8 cellular contexts compared by ENCODE assay signal in the genomic region with DNA sequence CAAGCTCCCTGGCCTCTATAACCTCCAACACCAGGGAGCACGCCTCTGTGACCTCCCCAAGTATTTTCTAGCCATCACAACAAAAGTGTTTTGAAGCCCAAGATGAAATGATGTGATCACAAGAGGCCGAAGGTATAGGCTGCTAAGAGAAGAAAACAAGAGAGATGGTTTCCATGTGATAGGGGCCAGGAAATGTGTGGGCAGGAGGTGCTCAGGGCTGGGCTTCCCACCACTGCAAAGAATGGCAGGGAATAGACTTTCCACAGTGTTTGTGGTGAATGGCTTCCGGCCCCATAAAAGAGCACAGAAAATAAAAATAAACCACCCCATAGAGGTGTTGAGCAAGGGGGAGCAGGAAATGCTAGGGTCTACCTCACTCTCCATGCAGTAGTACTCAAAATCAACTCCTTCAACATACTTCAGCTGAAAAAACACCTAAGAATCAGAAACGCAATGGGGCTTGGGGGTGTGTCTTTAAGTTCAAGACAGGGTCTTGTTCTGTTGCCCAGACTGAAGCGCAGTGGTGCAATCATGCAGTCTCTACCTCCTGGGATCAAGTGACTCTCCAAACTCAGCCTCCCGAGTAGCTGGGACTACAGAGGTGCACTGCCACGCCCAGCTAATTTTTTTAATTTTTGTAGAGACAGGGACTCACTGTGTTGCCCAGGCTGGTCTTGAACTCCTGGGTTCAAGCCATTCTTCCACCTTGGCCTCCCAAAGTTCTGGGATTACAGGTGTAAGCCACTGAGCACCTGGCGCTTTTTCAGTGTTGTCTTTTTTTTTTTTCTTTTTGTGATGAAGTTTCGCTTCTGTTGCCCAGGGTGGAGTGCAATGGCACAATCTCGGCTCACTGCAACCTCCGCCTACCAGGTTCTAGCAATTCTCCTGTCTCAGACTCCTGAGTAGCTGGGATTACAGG. TPM values are rescaled to one million over a fixed set of nuclear protein-coding genes. Genes with fewer than 3 reads are reported as not detected.
DNase-seq lines count a peak whose midpoint lies in the region; ATAC-seq, FAIRE-seq and TF ChIP-seq lines count a peak whose summit lies in the region.

No MANE protein-coding gene starts in this region.

- TF ChIP-seq CTCF in astrocyte (IDR thresholded peaks at IDR 0.05; ENCODE audit: insufficient read depth, low read depth, low read length) (no peak), spleen (IDR thresholded peaks at IDR 0.05 in 8 of 11, conservative IDR thresholded peaks at IDR 0.05 in 3 of 11) (peak in 1 of 11 experiments; percentile 18), tibial nerve (IDR thresholded peaks at IDR 0.05) (no peak)

- no peaks in the 10 kb centered on the region for H3K27me3 Mint-ChIP-seq in astrocyte (ENCODE audit: low read depth, unreplicated experiment)

- TF ChIP-seq POLR2A in spleen (IDR thresholded peaks at IDR 0.05): no peak
- TF ChIP-seq POLR2A in tibial nerve (IDR thresholded peaks at IDR 0.05): no peak

- H3K4me3 ChIP-seq in astrocyte (ENCODE audit: insufficient read depth, low read depth, low read length): no peak overlapping the region
- peak overlapping the region in 2 of 8 donors; percentile 0 to 2 for H3K4me3 ChIP-seq in spleen
- H3K4me3 ChIP-seq in tibial nerve: no peak overlapping the region

- peaks cover 9% of the 10 kb centered on the region for H3K36me3 Mint-ChIP-seq in astrocyte (ENCODE audit: low read depth, unreplicated experiment)

- H3K79me2 ChIP-seq in astrocyte (ENCODE audit: insufficient read depth, low read length): peaks cover 20% of the 10 kb centered on the region

- peaks cover 18% of the 10 kb centered on the region for H4K20me1 ChIP-seq in astrocyte (ENCODE audit: insufficient read depth, low read length)

- DNase-seq in T-helper 2 cell (peak in 4 of 5 experiments; percentile 52 to 96 (median 84)), astrocyte (ENCODE audit: low read depth) (peak; percentile 20), spleen (no peak), NCI-H146 treated with DMSO at 0.1 percent for 48 hours (lab: John Stamatoyannopoulos, UW; ENCODE audit: unreplicated experiment) (no peak), NCI-H524 (lab: John Stamatoyannopoulos, UW) (no peak), tibial nerve (ENCODE audit: low spot score in 2 of 2) (no peak)

- no peak overlapping the region for H3K27ac ChIP-seq in astrocyte (ENCODE audit: low read depth, low read length)
- H3K27ac ChIP-seq in spleen: peak overlapping the region; percentile 59 to 96 (median 88)
- H3K27ac ChIP-seq in tibial nerve: peak overlapping the region in 2 of 4 donors; percentile 15 to 63

- H3K4me1 ChIP-seq in astrocyte (ENCODE audit: insufficient read depth, low read length) (peaks cover 15% of the 10 kb centered on the region), spleen (peaks cover 53 to 100% (median 97%) of the 10 kb centered on the region in 6 donors), tibial nerve (peaks cover 0 to 49% (median 20%) of the 10 kb centered on the region in 4 donors)

- ATAC-seq in GM18511 (IDR thresholded peaks at IDR 0.05; ENCODE audit: unreplicated experiment): peak; percentile 28
- ATAC-seq in HG03469 (IDR thresholded peaks at IDR 0.05; ENCODE audit: unreplicated experiment): no peak

- peak overlapping the region; percentile 11 for H3K4me2 ChIP-seq in astrocyte (ENCODE audit: low read length)

- H3K4me3 Mint-ChIP-seq in astrocyte (ENCODE audit: unreplicated experiment): peak overlapping the region; percentile 41

- no peak overlapping the region for H3K9ac ChIP-seq in astrocyte (ENCODE audit: low read length)

- peak overlapping the region; percentile 43 for H3K27ac Mint-ChIP-seq in astrocyte (ENCODE audit: unreplicated experiment)

- no peak overlapping the region for H2AFZ ChIP-seq in astrocyte (ENCODE audit: low read depth, low read length)

- no peak for TF ChIP-seq EP300 in tibial nerve (IDR thresholded peaks at IDR 0.05)

- 40 to 51% (median 44%) methylated on average over 11 of the region's 11 CpGs for WGBS in spleen, 5 donors
- 69 to 71% methylated on average over 11 of the region's 11 CpGs for WGBS in tibial nerve, 2 donors

- no peaks in the 10 kb centered on the region for H3K27me3 ChIP-seq in astrocyte (ENCODE audit: insufficient read depth, low read length)
- H3K27me3 ChIP-seq in spleen (replicated peaks in 1 of 7): no peaks in the 10 kb centered on the region
- no peaks in the 10 kb centered on the region for H3K27me3 ChIP-seq in tibial nerve

- intact Hi-C loops in spleen (cut with DNase I; ENCODE audit: low total_unique reads): no loop called here

- FAIRE-seq in astrocyte (lab: Jason Lieb, UNC): no peak

- H3K9me3 ChIP-seq in astrocyte (ENCODE audit: insufficient read depth, low read depth, low read length): no peaks in the 10 kb centered on the region
- H3K9me3 ChIP-seq in spleen: no peaks in the 10 kb centered on the region
- no peaks in the 10 kb centered on the region for H3K9me3 ChIP-seq in tibial nerve

- peaks cover 39% of the 10 kb centered on the region for H3K4me1 Mint-ChIP-seq in astrocyte (ENCODE audit: low read depth, unreplicated experiment)

- peaks cover 19% of the 10 kb centered on the region for H3K36me3 ChIP-seq in astrocyte (ENCODE audit: insufficient read depth, low read length)
- H3K36me3 ChIP-seq in spleen: peaks cover 0 to 33% (median 13%) of the 10 kb centered on the region in 6 donors
- H3K36me3 ChIP-seq in tibial nerve: peaks cover 0 to 19% (median 3%) of the 10 kb centered on the region in 3 donors

- H3K9me3 Mint-ChIP-seq in astrocyte (ENCODE audit: unreplicated experiment): no peaks in the 10 kb centered on the region

RNA-seq across cellular contexts. Expression of a gene that starts 27.1 kb away (rescaled TPM):
- total RNA-seq in astrocyte (302 and 319 TPM in 2 replicates), spleen (100 to 1,000 TPM; 107 to 176 (median 123) TPM), tibial nerve (100 to 1,000 TPM; 128 to 254 (median 198) TPM)
- 100 to 1,000 TPM; 102 to 165 (median 147) TPM for polyA plus RNA-seq in spleen

RNA-seq across cellular contexts. Expression of a gene that starts 36.2 kb away (rescaled TPM):
- total RNA-seq in astrocyte: 46.9 and 52.4 TPM in 2 replicates
- total RNA-seq in spleen: 10 to 100 TPM; 12.0 to 32.8 (median 24.9) TPM
- 1 to 10 TPM; 7.2 to 8.6 (median 7.9) TPM for polyA plus RNA-seq in spleen
- total RNA-seq in tibial nerve: 10 to 100 TPM; 16.1 to 42.4 (median 31.9) TPM

Comparison
In these comparisons a context has a peak if more than half of its experiments do, and no peak if none do; other contexts are left out.
1. DNase-seq: peak in T-helper 2 cell (4 of 5) and astrocyte (single experiment); none in spleen (single experiment), NCI-H146 treated with DMSO at 0.1 percent for 48 hours (single experiment), NCI-H524 (0 of 2) and tibial nerve (0 of 2).